8 cellular contexts compared by ENCODE assay signal in genomic region chr10:12350925-12351324, GRCh38. TPM values are rescaled to one million over a fixed set of nuclear protein-coding genes. Genes with fewer than 3 reads are reported as not detected.
DNase-seq lines count a peak whose midpoint lies in the region; ATAC-seq, FAIRE-seq and TF ChIP-seq lines count a peak whose summit lies in the region.

No MANE protein-coding gene starts in this region.

- H3K36me3 ChIP-seq in GM23338 (ENCODE audit: insufficient read depth) (no peaks in the 10 kb centered on the region), hepatocyte (replicated peaks; ENCODE audit: insufficient read depth, low read depth) (no peaks in the 10 kb centered on the region), skeletal muscle tissue (ENCODE audit: control insufficient read depth in 3 of 3, insufficient read depth in 3 of 3, low read length in 3 of 3) (no peaks in the 10 kb centered on the region)

- DNase-seq in GM23338 (ENCODE audit: low spot score), result no peak
- DNase-seq in T-helper 17 cell, result no peak
- no peak for DNase-seq in hepatocyte (ENCODE audit: low spot score)
- no peak for DNase-seq in activated effector memory CD4-positive, alpha-beta T cell treated with Interleukin-2 at 50 U/mL for 16 hours
- no peak for DNase-seq in omental fat pad (ENCODE audit: low spot score)
- no peak for DNase-seq in cerebellar cortex (ENCODE audit: low spot score)
- no peak for DNase-seq in GM12892 (ENCODE audit: insufficient read length)

- peaks cover 3% of the 10 kb centered on the region; the same call in 2 of the 3 replicates for H3K9me3 Mint-ChIP-seq in GM23338

- no peak overlapping the region for H3K27ac Mint-ChIP-seq in GM23338
- peak overlapping the region; percentile 98 for H3K27ac Mint-ChIP-seq in T-helper 17 cell

- FAIRE-seq in GM12892 (lab: Jason Lieb, UNC), result no peak

- H3K4me1 ChIP-seq in GM23338 (ENCODE audit: insufficient read depth) (peaks cover 47% of the 10 kb centered on the region; the same call in 1 of the 2 replicates), hepatocyte (ENCODE audit: insufficient read depth) (no peaks in the 10 kb centered on the region), skeletal muscle tissue (ENCODE audit: control insufficient read depth in 3 of 3, insufficient read depth in 3 of 3, low read length in 3 of 3) (peaks cover 15 to 19% (median 18%) of the 10 kb centered on the region in 3 donors)

- no peak for TF ChIP-seq POLR2A in GM12892 (IDR thresholded peaks at IDR 0.05; ENCODE audit: low read depth, low read length)

- H3K4me1 Mint-ChIP-seq in GM23338 (peaks cover 46% of the 10 kb centered on the region), T-helper 17 cell (peaks cover 44% of the 10 kb centered on the region)

- no peak for TF ChIP-seq CTCF in GM23338 (conservative IDR thresholded peaks at IDR 0.05; ENCODE audit: low read depth in 2 of 2)
- no peak for TF ChIP-seq CTCF in hepatocyte (IDR thresholded peaks at IDR 0.05; ENCODE audit: poor library complexity)
- no peak for TF ChIP-seq CTCF in omental fat pad (IDR thresholded peaks at IDR 0.05)

- no peak overlapping the region for H3K27ac ChIP-seq in GM23338 (ENCODE audit: low read depth)
- H3K27ac ChIP-seq in hepatocyte, result no peak overlapping the region
- H3K27ac ChIP-seq in skeletal muscle tissue (ENCODE audit: low read depth, low read length), result no peak overlapping the region

- H3K9me3 ChIP-seq in T-helper 17 cell (ENCODE audit: control insufficient read depth, low read length, poor library complexity, severe bottlenecking) (no peaks in the 10 kb centered on the region), hepatocyte (ENCODE audit: low read depth) (no peaks in the 10 kb centered on the region), skeletal muscle tissue (ENCODE audit: control insufficient read depth in 3 of 3, low read length in 3 of 3) (no peaks in the 10 kb centered on the region)

- 15% methylated on average over 9 of the region's 9 CpGs for WGBS in hepatocyte (ENCODE audit: low lambda C conversion rate, missing lambda C conversion rate)

- ATAC-seq in GM23338, result no peak
- ATAC-seq in T-helper 17 cell, result no peak
- no peak for ATAC-seq in omental fat pad (ENCODE audit: low FRiP score)

- H3K9ac ChIP-seq in skeletal muscle tissue (ENCODE audit: low read depth in 1 of 3, low read length in 3 of 3), result peak overlapping the region in 1 of 3 donors; percentile 74

- H3K79me2 ChIP-seq in GM23338 (replicated peaks; ENCODE audit: insufficient read depth), result peaks cover 12% of the 10 kb centered on the region
- H3K79me2 ChIP-seq in hepatocyte, result no peaks in the 10 kb centered on the region

- H4K20me1 ChIP-seq in GM23338 (replicated peaks; ENCODE audit: insufficient read depth) (no peaks in the 10 kb centered on the region; the same call in 1 of the 2 replicates), hepatocyte (ENCODE audit: insufficient read depth, poor library complexity, severe bottlenecking) (no peaks in the 10 kb centered on the region)

- H3K4me3 Mint-ChIP-seq in GM23338 (peak overlapping the region; percentile 94), T-helper 17 cell (peak overlapping the region; percentile 98)

- H3K27me3 ChIP-seq in GM23338 (ENCODE audit: insufficient read depth) (peaks cover 45% of the 10 kb centered on the region), hepatocyte (peaks cover 33% of the 10 kb centered on the region), skeletal muscle tissue (ENCODE audit: control insufficient read depth in 3 of 3, insufficient read depth in 3 of 3, low read length in 3 of 3) (peaks cover 13 to 32% (median 18%) of the 10 kb centered on the region in 3 donors)

- peaks cover 38% of the 10 kb centered on the region for H3K27me3 Mint-ChIP-seq in GM23338 (ENCODE audit: insufficient read depth, low read depth, poor library complexity)
- H3K27me3 Mint-ChIP-seq in T-helper 17 cell, result no peaks in the 10 kb centered on the region

- H3K36me3 Mint-ChIP-seq in GM23338 (ENCODE audit: low read depth), result no peaks in the 10 kb centered on the region; the same call in 2 of the 3 replicates
- H3K36me3 Mint-ChIP-seq in T-helper 17 cell (ENCODE audit: low read depth), result peaks cover 10% of the 10 kb centered on the region

- H3K9me2 ChIP-seq in GM23338 (ENCODE audit: insufficient read depth), result no peaks in the 10 kb centered on the region
- H3K9me2 ChIP-seq in hepatocyte (replicated peaks; ENCODE audit: insufficient read depth), result no peaks in the 10 kb centered on the region

- H2AFZ ChIP-seq in GM23338 (peak overlapping the region; percentile 97), hepatocyte (no peak overlapping the region)

- H3K4me2 ChIP-seq in GM23338 (peak overlapping the region; percentile 89), hepatocyte (peak overlapping the region; percentile 100)

- H3F3A ChIP-seq in GM23338 (replicated peaks; ENCODE audit: low read depth), result peaks cover 10% of the 10 kb centered on the region; the same call in 1 of the 2 replicates

- H3K4me3 ChIP-seq in GM23338 (peak overlapping the region; percentile 95), hepatocyte (peak overlapping the region; percentile 90), skeletal muscle tissue (ENCODE audit: low read length in 3 of 3) (peak overlapping the region; percentile 80 to 90 (median 83))

TF ChIP-seq in GM23338, 12 proteins besides CTCF, POLR2A, EP300 and RAD21 (continues in another document):
- no peak for TF ChIP-seq ETS1 (IDR thresholded peaks at IDR 0.05)
- no peak for TF ChIP-seq ZNF462 (CRISPR knock-in tag; IDR thresholded peaks at IDR 0.05)

RNA-seq across cellular contexts. Expression of gene CAMK1D, which starts 1.6 kb away (rescaled TPM):
- 3.3 and 7.2 TPM in 2 replicates for total RNA-seq in GM23338 (2014; rRNA removed; shearing (Covaris generic))
- 4.6 TPM in 2 replicates for polyA plus RNA-seq in GM23338 (2016; fragmentation: Nextera tagmentation; extraction: Ambion mirVana)
- 10 to 100 TPM; 31.1 to 47.3 TPM for total RNA-seq in T-helper 17 cell
- total RNA-seq in hepatocyte, result 1.8 and 3.5 TPM in 2 replicates
- polyA plus RNA-seq in hepatocyte, result 3.6 and 6.0 TPM in 2 replicates
- 2.1 TPM for total RNA-seq in skeletal muscle tissue
- 10 to 100 TPM in 1 of 4 donors, 1 to 10 TPM in 3; 6.0 to 15.8 (median 8.8) TPM for total RNA-seq in omental fat pad
- 24.6 TPM for polyA plus RNA-seq in GM12892 (2012; ENCODE audit: missing spikeins)
